In genomic region chr14:50060871-50061663, GRCh38 we compare ENCODE assay signal across 7 cellular contexts. TPM values are rescaled to one million over a fixed set of nuclear protein-coding genes. Genes with fewer than 3 reads are reported as not detected.
DNase-seq lines count a peak whose midpoint lies in the region; ATAC-seq and TF ChIP-seq lines count a peak whose summit lies in the region.

No MANE protein-coding gene starts in this region.

- H3K27ac ChIP-seq in SK-N-SH (ENCODE audit: low read depth in 2 of 2, low read length in 1 of 2) (peak overlapping the region; percentile 95 to 98), smooth muscle cell (ENCODE audit: low read depth) (peak overlapping the region; percentile 97)

- peak overlapping the region; percentile 55 for H3K4me2 ChIP-seq in SK-N-SH
- peak overlapping the region; percentile 49 for H3K4me2 ChIP-seq in smooth muscle cell

- H3K9me3 Mint-ChIP-seq in brain, result no peaks in the 10 kb centered on the region

- no peaks in the 10 kb centered on the region for H4K20me1 ChIP-seq in SK-N-SH (ENCODE audit: insufficient read depth)
- H4K20me1 ChIP-seq in smooth muscle cell (ENCODE audit: low read depth), result no peaks in the 10 kb centered on the region

- H3F3A ChIP-seq in SK-N-SH (replicated peaks; ENCODE audit: insufficient read depth) (peaks cover 35% of the 10 kb centered on the region), smooth muscle cell (ENCODE audit: low read depth) (peaks cover 30% of the 10 kb centered on the region)

- H3K4me1 ChIP-seq in SK-N-SH (ENCODE audit: control insufficient read depth in 1 of 2, insufficient read depth in 2 of 2, low read depth in 1 of 2, low read length in 1 of 2) (peaks cover 32 to 40% of the 10 kb centered on the region in 2 experiments), smooth muscle cell (ENCODE audit: low read depth) (peaks cover 31% of the 10 kb centered on the region)

- peak overlapping the region; percentile 63 to 94 (median 89) for H3K27ac Mint-ChIP-seq in brain

- peaks cover 38% of the 10 kb centered on the region for H3K4me1 Mint-ChIP-seq in brain

- H3K4me3 ChIP-seq in GM08714 (ENCODE audit: low read length) (peak overlapping the region; percentile 21; the same call in 1 of the 2 replicates), SK-N-SH (ENCODE audit: low read depth in 2 of 2, low read length in 1 of 2) (no peak overlapping the region), smooth muscle cell (no peak overlapping the region)

- peak; percentile 27; the same call in 1 of the 2 replicates for TF ChIP-seq RAD21 in SK-N-SH (IDR thresholded peaks at IDR 0.05; ENCODE audit: low read length)

- ATAC-seq in HG03460 (IDR thresholded peaks at IDR 0.05; ENCODE audit: unreplicated experiment) (peak; percentile 21), HG03095 (IDR thresholded peaks at IDR 0.05; ENCODE audit: unreplicated experiment) (no peak)

- H3K9me3 ChIP-seq in SK-N-SH (no peaks in the 10 kb centered on the region), smooth muscle cell (replicated peaks; ENCODE audit: low read depth) (no peaks in the 10 kb centered on the region)

- TF ChIP-seq CTCF in SK-N-SH (IDR thresholded peaks at IDR 0.05) (peak; percentile 34; the same call in 1 of the 2 replicates), brain (conservative IDR thresholded peaks at IDR 0.05) (peak in 1 of 2 experiments; percentile 25), smooth muscle cell (IDR thresholded peaks at IDR 0.05; ENCODE audit: borderline replicate concordance, insufficient read depth, poor library complexity, severe bottlenecking) (no peak)

- CTCF ChIA-PET in SK-N-SH (lab: Yijun Ruan, JAX), result interaction anchor here (0.6 to 3.5 kb wide), 12 partner anchors 8 to 209 kb away, joined by 3 to 17 read pairs (median 4); partner anchors contain the start of gene NEMF

- H3K27me3 ChIP-seq in SK-N-SH (ENCODE audit: insufficient read depth) (no peaks in the 10 kb centered on the region), smooth muscle cell (ENCODE audit: low read depth) (no peaks in the 10 kb centered on the region)

- DNase-seq in SK-N-SH (peak; percentile 66), inferior parietal cortex (ENCODE audit: extremely low spot score) (peak; percentile 64), smooth muscle cell (lab: John Stamatoyannopoulos, UW; ENCODE audit: unreplicated experiment) (peak; percentile 30)

- no peaks in the 10 kb centered on the region for H3K36me3 Mint-ChIP-seq in brain

- peak overlapping the region in 1 of 5 experiments; percentile 36 for H3K4me3 Mint-ChIP-seq in brain

- H3K27me3 Mint-ChIP-seq in brain, result no peaks in the 10 kb centered on the region

- no peaks in the 10 kb centered on the region for H3K9me2 ChIP-seq in SK-N-SH

- TF ChIP-seq EP300 in SK-N-SH (IDR thresholded peaks at IDR 0.05; ENCODE audit: borderline replicate concordance in 1 of 2, low read depth in 1 of 2, low read length in 1 of 2), result peak; percentile 27 to 82; a peak in 1 of 4 replicates

- no peaks in the 10 kb centered on the region for H3K36me3 ChIP-seq in SK-N-SH (replicated peaks in 1 of 2; ENCODE audit: control insufficient read depth in 1 of 2, insufficient read depth in 2 of 2, low read length in 1 of 2)
- H3K36me3 ChIP-seq in smooth muscle cell (ENCODE audit: low read depth), result no peaks in the 10 kb centered on the region

- peak overlapping the region; percentile 74 for H2AFZ ChIP-seq in SK-N-SH (ENCODE audit: low read depth)
- H2AFZ ChIP-seq in smooth muscle cell (ENCODE audit: low read depth), result no peak overlapping the region

- H3K9ac ChIP-seq in SK-N-SH (peak overlapping the region; percentile 75), smooth muscle cell (ENCODE audit: low read depth) (peak overlapping the region; percentile 66)

- H3K79me2 ChIP-seq in SK-N-SH (ENCODE audit: insufficient read depth), result no peaks in the 10 kb centered on the region
- no peaks in the 10 kb centered on the region for H3K79me2 ChIP-seq in smooth muscle cell (ENCODE audit: low read depth)

- WGBS in SK-N-SH (ENCODE audit: low lambda C conversion rate), result 28% methylated on average over 11 of the region's 12 CpGs
- 18% methylated on average over 12 of the region's 12 CpGs for WGBS in smooth muscle cell (ENCODE audit: low lambda C conversion rate)

- POLR2A ChIA-PET in SK-N-SH (lab: Yijun Ruan, JAX), result interaction anchor here (1.4 to 2.4 kb wide), 2 partner anchors 11 to 169 kb away, joined by 3 to 7 read pairs; no protein-coding TSS in a partner anchor

TF ChIP-seq in SK-N-SH, 30 proteins besides CTCF, POLR2A, EP300 and RAD21:
- TF ChIP-seq FOSL2 (IDR thresholded peaks at IDR 0.05; ENCODE audit: borderline replicate concordance, low read depth) (peak; percentile 70), MEF2A (IDR thresholded peaks at IDR 0.05; ENCODE audit: borderline replicate concordance, low read depth) (peak; percentile 97), TCF12 (IDR thresholded peaks at IDR 0.05) (peak; percentile 62; the same call in 1 of the 2 replicates), MAX (IDR thresholded peaks at IDR 0.05; ENCODE audit: low read depth) (peak; percentile 94), TAF1 (IDR thresholded peaks at IDR 0.05; ENCODE audit: borderline replicate concordance, low read depth, low read length) (0 out of 2 replicates have a peak, but pooled peaks have one; percentile 0), RXRA (IDR thresholded peaks at IDR 0.05; ENCODE audit: borderline replicate concordance, low read depth) (peak; percentile 49; the same call in 1 of the 2 replicates), NFIC (IDR thresholded peaks at IDR 0.05; ENCODE audit: borderline replicate concordance) (no peak), TEAD4 (IDR thresholded peaks at IDR 0.05; ENCODE audit: borderline replicate concordance, insufficient read depth) (peak; percentile 49; the same call in 1 of the 2 replicates), YY1 (IDR thresholded peaks at IDR 0.05; ENCODE audit: low read depth) (no peak; the same call in 1 of the 2 replicates), FOXJ3 (CRISPR knock-in tag; IDR thresholded peaks at IDR 0.05) (no peak), SMC3 (IDR thresholded peaks at IDR 0.05; ENCODE audit: low read depth, low read length) (no peak), POLR2AphosphoS5 (IDR thresholded peaks at IDR 0.05; ENCODE audit: low read depth, low read length) (0 out of 2 replicates have a peak, but pooled peaks have one; percentile 36), JUND (IDR thresholded peaks at IDR 0.05) (peak; percentile 69)
- TF ChIP-seq, protein P1, sequence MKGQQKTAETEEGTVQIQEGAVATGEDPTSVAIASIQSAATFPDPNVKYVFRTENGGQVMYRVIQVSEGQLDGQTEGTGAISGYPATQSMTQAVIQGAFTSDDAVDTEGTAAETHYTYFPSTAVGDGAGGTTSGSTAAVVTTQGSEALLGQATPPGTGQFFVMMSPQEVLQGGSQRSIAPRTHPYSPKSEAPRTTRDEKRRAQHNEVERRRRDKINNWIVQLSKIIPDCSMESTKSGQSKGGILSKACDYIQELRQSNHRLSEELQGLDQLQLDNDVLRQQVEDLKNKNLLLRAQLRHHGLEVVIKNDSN (IDR thresholded peaks at IDR 0.05; ENCODE audit: borderline replicate concordance, low read depth), result no peak

RNA-seq across cellular contexts. Expression of gene VCPKMT, which starts 55.3 kb away (rescaled TPM):
- polyA plus RNA-seq in SK-N-SH (2012; rRNA removed), result 6.7 and 7.3 TPM in 2 replicates
- polyA plus RNA-seq in SK-N-SH (2012; cell fraction: cytosol; rRNA removed), result 5.3 and 5.5 TPM in 2 replicates
- 15.3 and 16.9 TPM in 2 replicates for polyA plus RNA-seq in SK-N-SH (2012; cell fraction: nucleus; rRNA removed)
- polyA plus RNA-seq in brain (ENCODE audit: insufficient read depth, low read depth, low replicate concordance), result 3.8 TPM
- total RNA-seq in smooth muscle cell, result 13.0 and 22.6 TPM in 2 replicates
- 15.6 and 17.0 TPM in 2 replicates for polyA plus RNA-seq in smooth muscle cell
